ENCODE assay signal across 8 cellular contexts in the genomic region with DNA sequence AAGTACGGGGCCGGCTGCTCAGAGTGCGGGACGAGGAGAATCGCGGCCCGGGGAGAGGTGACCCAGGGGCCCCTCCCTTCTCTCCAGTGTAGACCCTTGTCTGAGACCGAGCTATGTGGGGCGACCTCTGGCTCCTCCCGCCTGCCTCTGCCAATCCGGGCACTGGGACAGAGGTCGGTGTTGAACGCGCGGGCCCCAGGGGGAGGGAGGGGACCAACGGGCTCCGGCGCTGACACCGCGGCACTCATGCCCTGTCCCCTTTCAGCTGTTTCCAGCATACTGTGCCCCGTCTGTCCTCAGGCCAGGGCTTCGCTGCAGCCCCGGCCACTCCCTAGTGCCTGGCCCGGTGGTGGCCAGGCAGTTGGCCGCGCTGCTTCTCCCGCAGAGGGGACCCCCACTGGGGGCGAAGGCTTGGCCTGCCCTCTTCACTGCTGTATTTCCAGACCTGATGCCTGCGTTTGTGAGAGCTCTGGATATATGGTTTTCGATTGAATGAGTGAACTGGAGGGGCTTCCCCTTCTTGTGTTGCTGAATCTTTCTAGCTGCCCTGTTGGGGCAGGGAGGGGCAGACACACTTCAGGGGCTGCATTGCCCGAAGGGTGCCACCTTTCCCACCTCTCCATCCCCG. TPM values are rescaled to one million over a fixed set of nuclear protein-coding genes. Genes with fewer than 3 reads are reported as not detected.
A peak's percentile ranks its signal among the peaks of the same experiment; 100 is the strongest.
DNase-seq lines count a peak whose midpoint lies in the region; ATAC-seq and TF ChIP-seq lines count a peak whose summit lies in the region.

No MANE protein-coding gene starts in this region.

- no peaks in the 10 kb centered on the region for H3K9me3 ChIP-seq in RWPE2 (ENCODE audit: severe bottlenecking)
- no peaks in the 10 kb centered on the region for H3K9me3 ChIP-seq in right atrium auricular region

- H3K27ac ChIP-seq in RWPE2 (ENCODE audit: poor library complexity, severe bottlenecking) (peak overlapping the region; percentile 42), adipose tissue (ENCODE audit: low read depth, low read length) (peak overlapping the region; percentile 23), right atrium auricular region (peak overlapping the region; percentile 87 to 97), rectal smooth muscle tissue (ENCODE audit: low read depth, low read length) (no peak overlapping the region)

- H3K4me3 ChIP-seq in RWPE2 (ENCODE audit: severe bottlenecking) (peak overlapping the region; percentile 65), right atrium auricular region (peak overlapping the region; percentile 65 to 87), rectal smooth muscle tissue (ENCODE audit: low read length) (peak overlapping the region; percentile 79)

- in situ Hi-C loops in ACHN (cut with HindIII; ENCODE audit: low pct_ligation_motif_present, low pct_unique_long_range_greater_than_20kb, low sequenced_read_pairs): no loop called here

- DNase-seq in ACHN (peak; percentile 42), RWPE2 (ENCODE audit: low spot score) (no peak), right atrium auricular region (ENCODE audit: low spot score) (peak; percentile 71), SKM-1 treated with dmso at 0.1 percent for 144 hours (lab: John Stamatoyannopoulos, UW; ENCODE audit: unreplicated experiment) (no peak)

- H3K4me1 ChIP-seq in RWPE2 (ENCODE audit: insufficient read depth, poor library complexity, severe bottlenecking): peaks cover 5% of the 10 kb centered on the region
- peaks cover 0 to 36% of the 10 kb centered on the region in 2 donors for H3K4me1 ChIP-seq in right atrium auricular region
- peaks cover 6% of the 10 kb centered on the region for H3K4me1 ChIP-seq in rectal smooth muscle tissue (ENCODE audit: control insufficient read depth, insufficient read depth, low read length)

- no peak for TF ChIP-seq CTCF in RWPE2 (IDR thresholded peaks at IDR 0.05; ENCODE audit: poor library complexity, severe bottlenecking)
- peak in 1 of 2 donors; percentile 42 for TF ChIP-seq CTCF in right atrium auricular region (IDR thresholded peaks at IDR 0.05)

- H3K36me3 ChIP-seq in RWPE2 (ENCODE audit: low read depth) (peaks cover 41% of the 10 kb centered on the region), right atrium auricular region (peaks cover 39% of the 10 kb centered on the region), rectal smooth muscle tissue (ENCODE audit: control insufficient read depth, insufficient read depth, low read length) (peaks cover 22% of the 10 kb centered on the region)

- 6 to 10% (median 8%) methylated on average over 27 to 32 of the region's 32 CpGs for WGBS in adipose tissue, 3 donors

- no peaks in the 10 kb centered on the region for H3K27me3 ChIP-seq in RWPE2 (ENCODE audit: insufficient read depth, poor library complexity, severe bottlenecking)
- no peaks in the 10 kb centered on the region for H3K27me3 ChIP-seq in right atrium auricular region
- H3K27me3 ChIP-seq in rectal smooth muscle tissue (ENCODE audit: control insufficient read depth, insufficient read depth, low read length): no peaks in the 10 kb centered on the region

- H3K9ac ChIP-seq in rectal smooth muscle tissue (ENCODE audit: low read length): peak overlapping the region; percentile 82

- ATAC-seq in GM18867 (IDR thresholded peaks at IDR 0.05; ENCODE audit: unreplicated experiment) (peak; percentile 26), HG03103 (IDR thresholded peaks at IDR 0.05; ENCODE audit: low read depth, unreplicated experiment) (peak; percentile 29), RWPE2 (ENCODE audit: low read depth) (peak; percentile 32)

RNA-seq across cellular contexts. Expression of a gene that starts 0.8 kb away (rescaled TPM):
- 1,000 to 10,000 TPM in 1 of 3 donors, 100 to 1,000 TPM in 2; 207 to 1,132 (median 690) TPM for polyA plus RNA-seq in adipose tissue
- 100 to 1,000 TPM; 174 to 312 TPM for total RNA-seq in right atrium auricular region

RNA-seq across cellular contexts. Expression of a gene that starts 1.0 kb away (rescaled TPM):
- 10 to 100 TPM; 10.8 to 31.9 (median 19.3) TPM for polyA plus RNA-seq in adipose tissue
- total RNA-seq in right atrium auricular region: 10 to 100 TPM in 1 of 2 donors, 1 to 10 TPM in 1; 8.1 to 11.1 TPM

Comparison
In these comparisons a context has a peak if more than half of its experiments do, and no peak if none do; other contexts are left out.
1. DNase-seq: peak in ACHN (single experiment) and right atrium auricular region (single experiment); none in RWPE2 (single experiment) and SKM-1 treated with dmso at 0.1 percent for 144 hours (single experiment).
2. Peak in every context shown above with its lines, with median percentiles within 50 percentile points of each other: ATAC-seq and H3K4me3 ChIP-seq.